Comparison of ENCODE assay signal across 26 cellular contexts in the genomic region with DNA sequence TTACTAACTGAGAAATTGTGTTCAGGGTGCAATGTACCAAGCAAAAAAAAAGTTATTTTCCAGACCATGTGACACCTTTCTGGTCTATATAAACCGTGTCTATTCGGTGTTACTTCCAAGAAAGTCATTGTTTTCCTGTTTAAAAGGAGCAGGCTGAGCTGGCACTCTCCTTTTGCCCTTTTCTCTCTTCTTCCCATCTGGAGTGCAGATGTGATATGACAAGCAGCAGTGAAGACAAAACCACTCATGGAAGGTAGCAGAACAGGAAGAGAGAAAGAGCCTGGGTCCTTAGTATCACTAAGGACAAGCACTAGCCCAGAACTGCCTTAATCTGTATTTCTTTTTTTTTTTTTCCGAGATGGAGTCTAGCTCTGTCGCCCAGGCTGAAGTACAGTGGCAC. TPM values are rescaled to one million over a fixed set of nuclear protein-coding genes. Genes with fewer than 3 reads are reported as not detected.
DNase-seq lines count a peak whose midpoint lies in the region; ATAC-seq, FAIRE-seq and TF ChIP-seq lines count a peak whose summit lies in the region.
"Had no signal": no experiment of that assay in that cellular context is flagged by ENCODE, and none has a peak within 500 bp of the region (broad histone marks: within the 10 kb centered on the region; RNA-seq: fewer than 3 reads in every experiment).

No MANE protein-coding gene starts in this region.

- H3K27me3 ChIP-seq in foreskin keratinocyte = no peaks in the 10 kb centered on the region
- H3K27me3 ChIP-seq in effector memory CD4-positive, alpha-beta T cell (replicated peaks; ENCODE audit: control insufficient read depth, insufficient read depth, low read length, poor library complexity, severe bottlenecking) = no peaks in the 10 kb centered on the region
- H3K27me3 ChIP-seq: BLaER1 had no signal

- H3K27ac ChIP-seq in foreskin keratinocyte = no peak overlapping the region
- H3K27ac ChIP-seq in effector memory CD4-positive, alpha-beta T cell (ENCODE audit: insufficient read depth, low read length, poor library complexity, severe bottlenecking) = no peak overlapping the region
- H3K27ac ChIP-seq: BLaER1, GM23248, KMS-11, PC-9, RWPE1 had no signal

- no peak for TF ChIP-seq CTCF in AG09309 (IDR thresholded peaks at IDR 0.05; ENCODE audit: control insufficient read depth, insufficient read depth, low read depth, low read length, missing control alignments)
- TF ChIP-seq CTCF in HFF-Myc (IDR thresholded peaks at IDR 0.05; ENCODE audit: low read depth, low read length, missing control alignments) = no peak
- no peak for TF ChIP-seq CTCF in fibroblast of mammary gland (conservative IDR thresholded peaks at IDR 0.05; ENCODE audit: control insufficient read depth, insufficient read depth, low read depth, low read length)
- TF ChIP-seq CTCF in foreskin keratinocyte (conservative IDR thresholded peaks at IDR 0.05) = no peak

- no peak overlapping the region for H3K4me3 ChIP-seq in AG09309 (ENCODE audit: control insufficient read depth, low read depth, low read length)
- H3K4me3 ChIP-seq in HFF-Myc (replicated peaks; ENCODE audit: low read depth, low read length) = no peak overlapping the region
- H3K4me3 ChIP-seq in fibroblast of mammary gland (ENCODE audit: control insufficient read depth, low read depth, low read length) = no peak overlapping the region
- H3K4me3 ChIP-seq in effector memory CD4-positive, alpha-beta T cell (ENCODE audit: insufficient read depth, low read depth, low read length, poor library complexity, severe bottlenecking) = no peak overlapping the region
- H3K4me3 ChIP-seq: BLaER1, GM23248, PC-9 had no signal

- H3K36me3 ChIP-seq in effector memory CD4-positive, alpha-beta T cell (ENCODE audit: control insufficient read depth, insufficient read depth, low read length) = no peaks in the 10 kb centered on the region

- H3K4me1 ChIP-seq in foreskin keratinocyte = no peaks in the 10 kb centered on the region
- no peaks in the 10 kb centered on the region for H3K4me1 ChIP-seq in effector memory CD4-positive, alpha-beta T cell (ENCODE audit: control insufficient read depth, insufficient read depth, low read length, poor library complexity, severe bottlenecking)
- H3K4me1 ChIP-seq: BLaER1 had no signal

- no peak for ATAC-seq in foreskin keratinocyte

- DNase-seq in AG09309 (ENCODE audit: low read depth) (peak; percentile 1), EH (ENCODE audit: low read depth) (peak; percentile 12), HFF-Myc (ENCODE audit: extremely low read depth, low read depth) (peak; percentile 79), fibroblast of mammary gland (ENCODE audit: low read depth) (peak; percentile 72), frontal cortex (ENCODE audit: low spot score in 2 of 2) (no peak), foreskin keratinocyte (no peak), NCI-H2196 treated with DMSO at 0.1 percent for 48 hours (lab: John Stamatoyannopoulos, UW; ENCODE audit: unreplicated experiment) (no peak)
- DNase-seq in effector memory CD4-positive, alpha-beta T cell = no peak
- DNase-seq: CD4-positive, CD25-positive, alpha-beta regulatory T cell; GDM1; GM23248; H7; HFFc6; NCI-H1048; NCI-H1417; NCI-H1694; NCI-H2029 treated with DMSO at 0.1 percent for 48 hours; NCI-H2227 treated with DMSO at 0.1 percent for 48 hours; NCI-H526 treated with DMSO at 0.1 percent for 48 hours; PC-9; SHP77 treated with DMSO at 0.1 percent for 48 hours; SW 1271 had no signal

- FAIRE-seq in frontal cortex (lab: Jason Lieb, UNC) = no peak
- FAIRE-seq: D721Med had no signal

- H3K9me3 ChIP-seq in effector memory CD4-positive, alpha-beta T cell (ENCODE audit: control insufficient read depth, low read length) = no peaks in the 10 kb centered on the region
- H3K9me3 ChIP-seq: BLaER1 had no signal

RNA-seq across cellular contexts. Expression of a gene that starts 25.6 kb away (rescaled TPM):
- total RNA-seq in frontal cortex (30.2 TPM), foreskin keratinocyte (5.0 and 8.0 TPM in 2 replicates)
- 3.4 and 4.2 TPM in 2 replicates for polyA plus RNA-seq in foreskin keratinocyte

RNA-seq across cellular contexts. Expression of a gene that starts 31.3 kb away (rescaled TPM):
- total RNA-seq in frontal cortex (202 TPM), foreskin keratinocyte (355 TPM in 2 replicates)
- 619 and 631 TPM in 2 replicates for polyA plus RNA-seq in foreskin keratinocyte

Comparison
In these comparisons a context has a peak if more than half of its experiments do, and no peak if none do; other contexts are left out.
1. DNase-seq: peak in AG09309 (single experiment), EH (single experiment), HFF-Myc (single experiment) and fibroblast of mammary gland (single experiment); none in frontal cortex (0 of 2), foreskin keratinocyte (0 of 2), NCI-H2196 treated with DMSO at 0.1 percent for 48 hours (single experiment) and effector memory CD4-positive, alpha-beta T cell (0 of 3).